Comparison of ENCODE assay signal across 8 cellular contexts in the genomic region with DNA sequence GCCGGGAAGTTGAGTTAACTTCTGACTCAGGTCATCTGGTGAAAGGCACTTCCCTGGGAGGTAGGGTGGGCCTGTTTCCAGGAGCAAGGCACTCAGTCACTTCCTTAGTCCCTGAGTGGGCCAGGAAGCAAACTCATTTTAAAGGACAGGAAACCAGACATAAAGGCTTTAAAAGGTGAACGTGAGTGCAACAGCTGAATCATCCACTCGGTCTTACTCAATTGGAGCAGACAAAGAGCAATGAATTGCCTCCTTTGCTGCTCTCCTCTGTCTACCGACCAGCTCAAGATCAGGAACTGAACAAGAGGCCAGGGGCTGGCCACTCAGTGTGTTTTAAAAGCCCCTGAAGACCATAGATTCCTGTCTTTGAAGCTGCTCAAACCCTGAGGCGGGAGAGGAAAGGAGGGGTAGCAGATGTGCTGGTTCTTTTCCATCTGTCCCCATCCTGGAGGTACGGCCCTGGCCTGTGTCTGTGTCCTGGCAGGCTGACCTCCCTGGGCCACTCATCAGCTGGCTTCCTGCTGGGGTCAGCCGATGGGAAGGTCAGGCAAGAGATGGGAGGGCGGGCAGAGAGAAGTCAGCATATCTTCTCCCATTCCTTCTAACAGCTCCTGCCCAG.
DNase-seq lines count a peak whose midpoint lies in the region; ATAC-seq and TF ChIP-seq lines count a peak whose summit lies in the region.

No MANE protein-coding gene starts in this region.

- H3K4me3 ChIP-seq in astrocyte of the cerebellum (ENCODE audit: low read depth, low read length) = no peak overlapping the region

- ATAC-seq in left colon = peak; percentile 84
- ATAC-seq in HG03280 (IDR thresholded peaks at IDR 0.05; ENCODE audit: unreplicated experiment) = no peak

- DNase-seq in AML-193 (lab: John Stamatoyannopoulos, UW) = peak; percentile 69 to 78
- peak; percentile 62 for DNase-seq in KBM-7
- DNase-seq in astrocyte of the cerebellum (ENCODE audit: low read depth) = peak; percentile 73
- no peak for DNase-seq in left colon
- peak; percentile 63 for DNase-seq in ureter (ENCODE audit: low spot score)
- no peak for DNase-seq in stimulated activated naive CD4-positive, alpha-beta T cell treated with Interleukin-2 at 50 U/mL for 16 hours (lab: John Stamatoyannopoulos, UW)
- DNase-seq in SW480 (ENCODE audit: low spot score) = no peak

- TF ChIP-seq CTCF in astrocyte of the cerebellum (IDR thresholded peaks at IDR 0.05; ENCODE audit: low read depth, low read length, missing control alignments) = no peak

- intact Hi-C loops in left colon (cut with DNase I, micrococcal nuclease) = no loop called here

- in situ Hi-C loops in KBM-7 (cut with MboI; ENCODE audit: low pct_unique_long_range_greater_than_20kb, low sequenced_read_pairs) (loop anchor here (25.0 kb wide), 2 partner anchors 199 to 349 kb away; no protein-coding TSS in a partner anchor), astrocyte of the cerebellum (cut with HindIII; ENCODE audit: low sequenced_read_pairs) (loop anchor here (10.0 kb wide), 1 partner anchor 201 kb away; no protein-coding TSS in a partner anchor)

Comparison
In these comparisons a context has a peak if more than half of its experiments do, and no peak if none do; other contexts are left out.
1. DNase-seq: peak in AML-193 (2 of 2), KBM-7 (single experiment), astrocyte of the cerebellum (single experiment) and ureter (single experiment); none in left colon (0 of 2), stimulated activated naive CD4-positive, alpha-beta T cell treated with Interleukin-2 at 50 U/mL for 16 hours (single experiment) and SW480 (single experiment).